Comparison of ENCODE assay signal across 8 cellular contexts in the genomic region with DNA sequence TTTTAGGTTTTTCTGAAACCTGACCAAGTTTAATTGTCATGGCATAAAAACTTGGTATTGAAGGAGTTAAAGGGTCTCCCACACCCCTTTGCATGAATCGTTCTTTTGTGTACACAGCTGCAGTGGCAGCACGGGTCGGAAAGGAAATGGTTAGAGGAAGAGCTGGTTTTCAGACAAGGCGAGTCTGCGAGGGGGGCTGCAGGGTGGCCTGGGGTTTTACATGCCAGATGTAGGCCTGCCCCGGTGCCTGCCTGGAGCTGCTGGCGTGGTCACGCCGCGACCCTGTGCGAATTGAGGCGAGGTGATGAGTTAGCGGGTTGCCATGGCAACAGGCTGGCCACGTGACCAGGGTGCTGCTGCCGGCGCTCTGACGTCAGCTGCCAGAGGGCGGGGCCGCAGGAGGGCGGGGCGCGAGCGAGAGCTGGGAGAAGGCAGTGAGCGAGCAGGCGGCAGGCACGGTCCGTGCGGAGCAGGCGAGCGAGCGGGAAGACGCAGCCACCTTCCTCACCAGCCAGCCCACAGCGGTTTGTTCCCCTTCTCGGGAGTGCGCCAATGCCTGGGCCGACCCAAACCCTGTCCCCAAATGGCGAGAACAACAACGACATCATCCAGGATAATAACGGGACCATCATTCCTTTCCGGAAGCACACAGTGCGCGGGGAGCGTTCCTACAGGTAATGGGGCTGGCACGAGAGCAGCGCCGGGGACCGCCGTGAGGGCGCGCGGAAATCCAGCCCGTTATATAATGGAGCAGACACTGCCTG. TPM values are rescaled to one million over a fixed set of nuclear protein-coding genes. Genes with fewer than 3 reads are reported as not detected.
DNase-seq lines count a peak whose midpoint lies in the region; ATAC-seq and TF ChIP-seq lines count a peak whose summit lies in the region.

TSS of gene MAPRE2 (plus strand) at position 426 of the 764 bp plus-strand sequence. CDS start at position 553, 127 bp downstream.

- H3K4me3 ChIP-seq in GM12865 (ENCODE audit: low read depth, low read length) (peak within 1 kb of the TSS; percentile 71), adipocyte (ENCODE audit: low read length) (peak within 1 kb of the TSS; percentile 94), cardiac muscle cell (peak within 1 kb of the TSS; percentile 65), trophoblast cell (ENCODE audit: low read depth, low read length) (peak within 1 kb of the TSS; percentile 84), transverse colon (peak within 1 kb of the TSS; percentile 48 to 73 (median 58))

- no peak within 1 kb of the TSS for H2BK5ac ChIP-seq in trophoblast cell (ENCODE audit: low read depth, low read length, poor library complexity)

- H3K79me1 ChIP-seq in trophoblast cell (ENCODE audit: low read length) = peaks cover 2% of the 10 kb centered on the region

- H3K14ac ChIP-seq in trophoblast cell (ENCODE audit: low read length) = peak within 1 kb of the TSS; percentile 27

- H3K9me3 ChIP-seq in adipocyte (ENCODE audit: control insufficient read depth, low read length) = no peaks in the 10 kb centered on the region
- H3K9me3 ChIP-seq in cardiac muscle cell (ENCODE audit: low read depth) = no peaks in the 10 kb centered on the region
- H3K9me3 ChIP-seq in trophoblast cell (ENCODE audit: insufficient read depth, low read depth, low read length) = no peaks in the 10 kb centered on the region
- H3K9me3 ChIP-seq in transverse colon = no peaks in the 10 kb centered on the region

- TF ChIP-seq CTCF in GM12865 (IDR thresholded peaks at IDR 0.05; ENCODE audit: insufficient read depth, low read depth, low read length, missing control alignments) (no peak), cardiac muscle cell (IDR thresholded peaks at IDR 0.05; ENCODE audit: low read depth, low read length) (no peak), transverse colon (IDR thresholded peaks at IDR 0.05) (peak in 1 of 5 experiments; percentile 15)

- no peak within 1 kb of the TSS for H2AK5ac ChIP-seq in trophoblast cell (ENCODE audit: low read length)

- in situ Hi-C loops in transverse colon (cut with MboI; ENCODE audit: low pct_ligation_motif_present in 1 of 4, low pct_unique_long_range_greater_than_20kb in 1 of 4, low sequenced_read_pairs in 3 of 4) = no loop called here

- H4K12ac ChIP-seq in trophoblast cell (ENCODE audit: low read depth, low read length) = no peak within 1 kb of the TSS

- H4K8ac ChIP-seq in trophoblast cell (ENCODE audit: low read depth, low read length) = peak within 1 kb of the TSS; percentile 31

- no peak within 1 kb of the TSS for H2BK120ac ChIP-seq in trophoblast cell (ENCODE audit: insufficient read depth, low read length, poor library complexity)

- no peaks in the 10 kb centered on the region for H3K79me2 ChIP-seq in trophoblast cell (ENCODE audit: control insufficient read depth, insufficient read depth, low read length, poor library complexity)

- H3K27me3 ChIP-seq in adipocyte (replicated peaks; ENCODE audit: control insufficient read depth, insufficient read depth, low read length) = no peaks in the 10 kb centered on the region
- H3K27me3 ChIP-seq in cardiac muscle cell = no peaks in the 10 kb centered on the region
- H3K27me3 ChIP-seq in trophoblast cell (ENCODE audit: insufficient read depth, low read length) = no peaks in the 10 kb centered on the region
- no peaks in the 10 kb centered on the region for H3K27me3 ChIP-seq in transverse colon

- peak within 1 kb of the TSS; percentile 76 for H3K4me2 ChIP-seq in trophoblast cell (ENCODE audit: low read length)

- peaks cover 27% of the 10 kb centered on the region for H3K4me1 ChIP-seq in adipocyte (ENCODE audit: control insufficient read depth, insufficient read depth, low read length)
- H3K4me1 ChIP-seq in cardiac muscle cell (ENCODE audit: low read depth) = peaks cover 25% of the 10 kb centered on the region
- H3K4me1 ChIP-seq in trophoblast cell (ENCODE audit: control insufficient read depth in 1 of 2, insufficient read depth in 2 of 2, low read length in 2 of 2) = no peaks in the 10 kb centered on the region
- peaks cover 7 to 47% (median 21%) of the 10 kb centered on the region in 4 donors for H3K4me1 ChIP-seq in transverse colon

- no CpG with 5 or more reads among the region's 52 CpGs for WGBS in trophoblast cell (ENCODE audit: extremely low coverage, insufficient coverage, insufficient read length)
- 0% methylated on average over 40 of the region's 52 CpGs; no CpG with 5 or more reads in 1 of the 2 donors for WGBS in transverse colon (ENCODE audit: low coverage in 1 of 2), 2 donors

- peak within 1 kb of the TSS; percentile 84 for H3K9ac ChIP-seq in adipocyte (ENCODE audit: low read length)
- peak within 1 kb of the TSS; percentile 8 for H3K9ac ChIP-seq in trophoblast cell (ENCODE audit: low read length)

- TF ChIP-seq POLR2A in transverse colon (IDR thresholded peaks at IDR 0.05) = peak; percentile 93

- H2AFZ ChIP-seq in trophoblast cell (ENCODE audit: insufficient read depth, low read length, poor library complexity) = peak within 1 kb of the TSS; percentile 45

- intact Hi-C loops in transverse colon (cut with DNase I; ENCODE audit: low total_unique reads) = loop anchor here (10.0 kb wide), 1 partner anchor 1906 kb away; no protein-coding TSS in a partner anchor

- no peak within 1 kb of the TSS for H3K4ac ChIP-seq in trophoblast cell (ENCODE audit: low read depth, low read length)

- TF ChIP-seq EP300 in transverse colon (IDR thresholded peaks at IDR 0.05; ENCODE audit: low read depth) = no peak

- H3K27ac ChIP-seq in cardiac muscle cell = peak within 1 kb of the TSS; percentile 86
- H3K27ac ChIP-seq in trophoblast cell (ENCODE audit: low read depth, low read length) = no peak within 1 kb of the TSS
- H3K27ac ChIP-seq in transverse colon = peak within 1 kb of the TSS; percentile 85 to 89 (median 86)

- no peak within 1 kb of the TSS for H4K91ac ChIP-seq in trophoblast cell (ENCODE audit: low read depth, low read length)

- ATAC-seq in HG02763 (IDR thresholded peaks at IDR 0.05; ENCODE audit: unreplicated experiment) = peak; percentile 88

- DNase-seq in GM12865 (ENCODE audit: low read depth) = peak; percentile 98
- peak; percentile 92 for DNase-seq in NCI-H1417 treated with DMSO at 0.1 percent for 48 hours (lab: John Stamatoyannopoulos, UW)
- DNase-seq in SW480 (ENCODE audit: low spot score) = peak; percentile 88
- DNase-seq in adipocyte (ENCODE audit: low read depth) = peak; percentile 99
- DNase-seq in cardiac muscle cell (ENCODE audit: low read depth in 1 of 2, low spot score in 1 of 2) = peak; percentile 99
- DNase-seq in trophoblast cell = peak; percentile 98 to 99
- peak; percentile 99 for DNase-seq in transverse colon

- H3K36me3 ChIP-seq in adipocyte (ENCODE audit: control insufficient read depth, insufficient read depth, low read length, severe bottlenecking) (no peaks in the 10 kb centered on the region), cardiac muscle cell (no peaks in the 10 kb centered on the region), trophoblast cell (ENCODE audit: control insufficient read depth in 1 of 2, insufficient read depth in 2 of 2, low read length in 2 of 2) (no peaks in the 10 kb centered on the region), transverse colon (no peaks in the 10 kb centered on the region)

- no peak within 1 kb of the TSS for H3K23ac ChIP-seq in trophoblast cell (ENCODE audit: low read length)

- H2BK12ac ChIP-seq in trophoblast cell (ENCODE audit: low read length) = no peak within 1 kb of the TSS

- no peak within 1 kb of the TSS for H3K18ac ChIP-seq in trophoblast cell (ENCODE audit: low read length)

RNA-seq across cellular contexts. Expression of gene MAPRE2, which starts in this region (rescaled TPM):
- total RNA-seq in cardiac muscle cell (20.3 and 22.3 TPM in 2 replicates), transverse colon (100 to 1,000 TPM in 1 of 4 donors, 10 to 100 TPM in 3; 23.1 to 102 (median 48.5) TPM)
- polyA plus RNA-seq in cardiac muscle cell = 31.0 and 31.9 TPM in 2 replicates
- 10.8 and 11.0 TPM in 2 replicates for polyA plus RNA-seq in trophoblast cell (2013)
